ENCODE assay signal across 8 cellular contexts in genomic region chr2:70115646-70116442, GRCh38. TPM values are rescaled to one million over a fixed set of nuclear protein-coding genes. Genes with fewer than 3 reads are reported as not detected.
DNase-seq lines count a peak whose midpoint lies in the region; ATAC-seq and TF ChIP-seq lines count a peak whose summit lies in the region.

No MANE protein-coding gene starts in this region.

- H3K9me3 Mint-ChIP-seq in activated B cell treated with CpG ODN at 0.5 μM for 24 hours, result no peaks in the 10 kb centered on the region
- H3K9me3 Mint-ChIP-seq in activated CD4-positive, alpha-beta T cell treated with anti-CD3 and anti-CD28 coated beads, Interleukin-2, amount 10 ng/mL, durations not matched to agents 24 days and 14 days, result no peaks in the 10 kb centered on the region

- no peaks in the 10 kb centered on the region for H3K27me3 Mint-ChIP-seq in activated B cell treated with CpG ODN at 0.5 μM for 24 hours
- no peaks in the 10 kb centered on the region for H3K27me3 Mint-ChIP-seq in activated CD4-positive, alpha-beta T cell treated with anti-CD3 and anti-CD28 coated beads, Interleukin-2, amount 10 ng/mL, durations not matched to agents 24 days and 14 days

- H3K27ac ChIP-seq in neuronal stem cell (replicated peaks; ENCODE audit: low read length) (no peak overlapping the region), foreskin keratinocyte (no peak overlapping the region)

- no peaks in the 10 kb centered on the region for H3K36me3 Mint-ChIP-seq in activated B cell treated with CpG ODN at 0.5 μM for 24 hours (ENCODE audit: low read depth)
- H3K36me3 Mint-ChIP-seq in activated CD4-positive, alpha-beta T cell treated with anti-CD3 and anti-CD28 coated beads, Interleukin-2, amount 10 ng/mL, durations not matched to agents 24 days and 14 days (ENCODE audit: low read depth), result no peaks in the 10 kb centered on the region

- peaks cover 11 to 30% of the 10 kb centered on the region in 2 donors for H3K4me1 ChIP-seq in neuronal stem cell (ENCODE audit: control insufficient read depth in 2 of 2, insufficient read depth in 1 of 2, low read depth in 1 of 2, low read length in 2 of 2)
- H3K4me1 ChIP-seq in foreskin keratinocyte, result no peaks in the 10 kb centered on the region

- H3K27ac Mint-ChIP-seq in activated B cell treated with CpG ODN at 0.5 μM for 24 hours, result peak overlapping the region; percentile 73
- no peak overlapping the region for H3K27ac Mint-ChIP-seq in activated CD4-positive, alpha-beta T cell treated with anti-CD3 and anti-CD28 coated beads, Interleukin-2, amount 10 ng/mL, durations not matched to agents 24 days and 14 days

- H3K4ac ChIP-seq in neuronal stem cell (ENCODE audit: low read length), result no peak overlapping the region

- no peak overlapping the region for H4K91ac ChIP-seq in neuronal stem cell (ENCODE audit: low read depth, low read length, poor library complexity)

- ATAC-seq in GM18508 (IDR thresholded peaks at IDR 0.05; ENCODE audit: insufficient read depth, unreplicated experiment), result peak; percentile 35
- peak; percentile 66 for ATAC-seq in HG02571 (IDR thresholded peaks at IDR 0.05; ENCODE audit: unreplicated experiment)
- peak; percentile 54 for ATAC-seq in activated B cell treated with CpG ODN at 0.5 μM for 24 hours (ENCODE audit: low read depth)
- no peak for ATAC-seq in foreskin keratinocyte

- H3K4me2 ChIP-seq in neuronal stem cell (ENCODE audit: insufficient read depth, low read length, poor library complexity, severe bottlenecking), result no peak overlapping the region

- no peaks in the 10 kb centered on the region for H3K27me3 ChIP-seq in neuronal stem cell (ENCODE audit: control insufficient read depth in 3 of 3, insufficient read depth in 3 of 3, low read depth in 1 of 3, low read length in 3 of 3)
- H3K27me3 ChIP-seq in foreskin keratinocyte, result no peaks in the 10 kb centered on the region
- no peaks in the 10 kb centered on the region for H3K27me3 ChIP-seq in H7 (ENCODE audit: control insufficient read depth, insufficient read depth, low read length)
- H3K27me3 ChIP-seq in MG63, result no peaks in the 10 kb centered on the region

- no peaks in the 10 kb centered on the region for H3K9me3 ChIP-seq in neuronal stem cell (replicated peaks in 1 of 2; ENCODE audit: control insufficient read depth in 2 of 2, insufficient read depth in 1 of 2, low read depth in 1 of 2, low read length in 2 of 2)
- H3K9me3 ChIP-seq in MG63, result no peaks in the 10 kb centered on the region

- DNase-seq in activated B cell treated with CpG ODN at 0.5 μM for 24 hours, result no peak
- no peak for DNase-seq in neuronal stem cell (ENCODE audit: low spot score)
- no peak for DNase-seq in foreskin keratinocyte
- DNase-seq in H7, result no peak
- no peak for DNase-seq in MG63
- no peak for DNase-seq in activated CD4-positive, alpha-beta T cell treated with anti-CD3 and anti-CD28 coated beads, Interleukin-2, amount 10 ng/mL, durations not matched to agents 24 days and 14 days

- no CpG with 5 or more reads among the region's 8 CpGs for WGBS in neuronal stem cell (ENCODE audit: extremely low coverage in 2 of 2, insufficient read length in 2 of 2, insufficient replicate concordance in 1 of 2), 2 donors

- H3K4me1 Mint-ChIP-seq in activated B cell treated with CpG ODN at 0.5 μM for 24 hours, result peaks cover 49% of the 10 kb centered on the region
- peaks cover 33% of the 10 kb centered on the region for H3K4me1 Mint-ChIP-seq in activated CD4-positive, alpha-beta T cell treated with anti-CD3 and anti-CD28 coated beads, Interleukin-2, amount 10 ng/mL, durations not matched to agents 24 days and 14 days

- H2BK5ac ChIP-seq in neuronal stem cell (ENCODE audit: low read length), result no peak overlapping the region

- H3K4me3 ChIP-seq in neuronal stem cell (ENCODE audit: low read length in 2 of 2) (no peak overlapping the region), H7 (ENCODE audit: insufficient read depth, low read depth, low read length) (no peak overlapping the region), MG63 (no peak overlapping the region)

- H4K8ac ChIP-seq in neuronal stem cell (ENCODE audit: low read depth, low read length), result no peak overlapping the region

- no peaks in the 10 kb centered on the region for H3K36me3 ChIP-seq in neuronal stem cell (replicated peaks in 1 of 2; ENCODE audit: control insufficient read depth in 2 of 2, insufficient read depth in 2 of 2, low read length in 2 of 2)
- H3K36me3 ChIP-seq in H7 (replicated peaks; ENCODE audit: control insufficient read depth, insufficient read depth, low read length), result no peaks in the 10 kb centered on the region
- H3K36me3 ChIP-seq in MG63, result no peaks in the 10 kb centered on the region

- POLR2A ChIA-PET in activated B cell treated with CpG ODN at 0.5 μM for 24 hours (lab: Charles Lee), result interaction anchor here (0.6 to 15.6 kb wide), 12 partner anchors 8 to 84 kb away, joined by 3 to 719 read pairs (median 9); partner anchors contain the start of genes C2orf42 and PCBP1

- no peak overlapping the region for H2AK5ac ChIP-seq in neuronal stem cell (ENCODE audit: low read depth, low read length)

- intact Hi-C loops in activated B cell treated with CpG ODN at 0.5 μM for 24 hours (cut with micrococcal nuclease), result no loop called here
- intact Hi-C loops in activated CD4-positive, alpha-beta T cell treated with anti-CD3 and anti-CD28 coated beads, Interleukin-2, amount 10 ng/mL, durations not matched to agents 24 days and 14 days (cut with micrococcal nuclease), result no loop called here

- H2AFZ ChIP-seq in neuronal stem cell (ENCODE audit: low read length), result peak overlapping the region; percentile 71

- peak overlapping the region; percentile 60 for H3K18ac ChIP-seq in neuronal stem cell (ENCODE audit: low read length)

- CTCF ChIA-PET in activated B cell treated with CpG ODN at 0.5 μM for 24 hours (lab: Charles Lee), result interaction anchor here (0.7 to 1.6 kb wide), 3 partner anchors 9 to 27 kb away, joined by 3 to 6 read pairs (median 3); no protein-coding TSS in a partner anchor

- no peak overlapping the region for H3K14ac ChIP-seq in neuronal stem cell (ENCODE audit: low read length)

- TF ChIP-seq CTCF in activated B cell treated with CpG ODN at 0.5 μM for 24 hours (IDR thresholded peaks at IDR 0.05), result no peak
- TF ChIP-seq CTCF in foreskin keratinocyte (conservative IDR thresholded peaks at IDR 0.05), result no peak

- peak overlapping the region; percentile 50 for H2BK15ac ChIP-seq in neuronal stem cell (ENCODE audit: low read length)

- H3K9ac ChIP-seq in neuronal stem cell (ENCODE audit: low read depth, low read length, poor library complexity), result no peak overlapping the region

- no peak overlapping the region for H2BK12ac ChIP-seq in neuronal stem cell (ENCODE audit: low read length)

- no peaks in the 10 kb centered on the region for H3K79me1 ChIP-seq in neuronal stem cell (ENCODE audit: low read depth, low read length)

- H3K4me3 Mint-ChIP-seq in activated B cell treated with CpG ODN at 0.5 μM for 24 hours, result peak overlapping the region; percentile 46
- no peak overlapping the region for H3K4me3 Mint-ChIP-seq in activated CD4-positive, alpha-beta T cell treated with anti-CD3 and anti-CD28 coated beads, Interleukin-2, amount 10 ng/mL, durations not matched to agents 24 days and 14 days

- no peak overlapping the region for H2BK120ac ChIP-seq in neuronal stem cell (ENCODE audit: low read depth, low read length)

- no peak overlapping the region for H3K23ac ChIP-seq in neuronal stem cell (ENCODE audit: low read depth, low read length, poor library complexity)

RNA-seq across cellular contexts. Expression of gene PCBP1, which starts 28.6 kb away (rescaled TPM):
- total RNA-seq in activated B cell treated with CpG ODN at 0.5 μM for 24 hours (370 and 379 TPM in 2 replicates), foreskin keratinocyte (115 and 138 TPM in 2 replicates)
- polyA plus RNA-seq in neuronal stem cell (2013, experiment 1 of 2), result 359 TPM
- 357 TPM for polyA plus RNA-seq in neuronal stem cell (2013, experiment 2 of 2)
- 288 and 309 TPM in 2 replicates for polyA plus RNA-seq in foreskin keratinocyte
- 52.6 and 63.2 TPM in 2 replicates for total RNA-seq in H7 (2014; rRNA removed; shearing (Covaris generic))
- 92.9 and 104 TPM in 2 replicates for total RNA-seq in MG63 (2014; rRNA removed; shearing (Covaris generic); ENCODE audit: low replicate concordance)
- total RNA-seq in activated CD4-positive, alpha-beta T cell treated with anti-CD3 and anti-CD28 coated beads, Interleukin-2, amount 10 ng/mL, durations not matched to agents 24 days and 14 days, result 443 and 447 TPM in 2 replicates
